10 cellular contexts compared by ENCODE assay signal in the genomic region with DNA sequence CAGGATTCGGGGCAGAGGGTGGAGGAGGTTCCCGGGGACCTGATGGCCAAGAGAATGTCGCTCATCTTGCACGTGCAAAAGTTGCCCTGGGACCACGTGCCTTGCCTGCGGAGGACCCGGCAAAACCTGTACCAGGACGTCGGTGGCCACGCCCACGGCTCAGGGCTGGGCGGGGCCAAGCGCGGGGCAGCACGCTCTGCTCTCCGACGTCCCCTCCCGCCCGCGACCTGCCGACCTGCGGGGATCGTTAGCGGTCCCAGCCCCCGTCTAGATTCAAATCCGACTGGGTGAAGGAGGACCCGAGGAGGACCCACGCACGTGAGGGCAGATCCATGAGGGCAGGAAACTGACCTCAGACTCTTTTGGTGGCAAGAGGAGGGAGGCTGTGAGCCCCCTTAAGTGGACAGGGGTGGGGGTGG. TPM values are rescaled to one million over a fixed set of nuclear protein-coding genes. Genes with fewer than 3 reads are reported as not detected.
DNase-seq lines count a peak whose midpoint lies in the region; ATAC-seq, FAIRE-seq and TF ChIP-seq lines count a peak whose summit lies in the region.
"Had no signal": no experiment of that assay in that cellular context is flagged by ENCODE, and none has a peak within 500 bp of the region (broad histone marks: within the 10 kb centered on the region; RNA-seq: fewer than 3 reads in every experiment).

TSS of gene C1orf167 (plus strand) at position 206 of the 419 bp plus-strand sequence. CDS start 2,208 bp downstream, outside the sequence.

- no peak within 1 kb of the TSS for H3K9ac ChIP-seq in GM12878 (ENCODE audit: control insufficient read depth, insufficient read depth, low read length)

- in situ Hi-C loops in GM12878 (cut with MboI): no loop called here

- H3K36me3 Mint-ChIP-seq in CD4-positive, CD25-positive, alpha-beta regulatory T cell: no peaks in the 10 kb centered on the region
- no peaks in the 10 kb centered on the region for H3K36me3 Mint-ChIP-seq in neural crest cell (ENCODE audit: low read depth)

- TF ChIP-seq POLR2A in GM12878 (IDR thresholded peaks at IDR 0.05; ENCODE audit: low read depth, low read length): no peak
- no peak for TF ChIP-seq POLR2A in GM12892 (IDR thresholded peaks at IDR 0.05; ENCODE audit: low read depth, low read length)

- RAD21 ChIA-PET in GM12878 (lab: Charles Lee; ENCODE audit: unreplicated experiment): no interaction called here

- SMC1A ChIA-PET in GM12878 (lab: Charles Lee; ENCODE audit: uncharacterized antibody, unreplicated experiment): no interaction called here

- no peaks in the 10 kb centered on the region for H3K9me3 Mint-ChIP-seq in CD4-positive, CD25-positive, alpha-beta regulatory T cell
- H3K9me3 Mint-ChIP-seq in neural crest cell: no peaks in the 10 kb centered on the region

- peak in 1 of 3 donors; percentile 35 for DNase-seq in CD4-positive, CD25-positive, alpha-beta regulatory T cell
- peak; percentile 4 for DNase-seq in NCI-H82 treated with DMSO at 0.1 percent for 48 hours (lab: John Stamatoyannopoulos, UW; ENCODE audit: unreplicated experiment)
- DNase-seq in GM12878 (ENCODE audit: low read depth, low spot score): no peak
- DNase-seq in neural crest cell (ENCODE audit: low read depth, low spot score): peak; percentile 29
- no peak for DNase-seq in dorsolateral prefrontal cortex
- no peak for DNase-seq in NCI-H2081 (lab: John Stamatoyannopoulos, UW)
- no peak for DNase-seq in GM12892 (ENCODE audit: insufficient read length)

- H3K4me3 Mint-ChIP-seq in CD4-positive, CD25-positive, alpha-beta regulatory T cell: no peak within 1 kb of the TSS
- H3K4me3 Mint-ChIP-seq in neural crest cell: no peak within 1 kb of the TSS

- H2AFZ ChIP-seq in GM12878 (ENCODE audit: control insufficient read depth, low read depth, low read length): no peak within 1 kb of the TSS

- no peaks in the 10 kb centered on the region for H4K20me1 ChIP-seq in GM12878 (ENCODE audit: control insufficient read depth, insufficient read depth)

- H3K27me3 Mint-ChIP-seq in CD4-positive, CD25-positive, alpha-beta regulatory T cell: peaks cover 37% of the 10 kb centered on the region
- peaks cover 34% of the 10 kb centered on the region for H3K27me3 Mint-ChIP-seq in neural crest cell (ENCODE audit: low read depth)

- no peaks in the 10 kb centered on the region for H3K27me3 ChIP-seq in CD4-positive, CD25-positive, alpha-beta regulatory T cell (ENCODE audit: control insufficient read depth, insufficient read depth, low read length)
- no peaks in the 10 kb centered on the region; a peak in 1 of 4 replicates for H3K27me3 ChIP-seq in GM12878 (replicated peaks in 1 of 2; ENCODE audit: control insufficient read depth in 2 of 2, insufficient read depth in 2 of 2, low read length in 1 of 2)
- H3K27me3 ChIP-seq in dorsolateral prefrontal cortex: peaks cover 0 to 27% (median 7%) of the 10 kb centered on the region in 45 donors

- TF ChIP-seq EP300 in GM12878 (IDR thresholded peaks at IDR 0.05; ENCODE audit: borderline replicate concordance in 1 of 2, control insufficient read depth in 1 of 2, low read depth in 2 of 2, low read length in 2 of 2): no peak

- no peak within 1 kb of the TSS for H3K27ac ChIP-seq in CD4-positive, CD25-positive, alpha-beta regulatory T cell (ENCODE audit: insufficient read depth, low read length, poor library complexity, severe bottlenecking)
- no peak within 1 kb of the TSS for H3K27ac ChIP-seq in GM12878 (ENCODE audit: control insufficient read depth, insufficient read depth)
- H3K27ac ChIP-seq in dorsolateral prefrontal cortex: no peak within 1 kb of the TSS
- H3K27ac ChIP-seq: suprapubic skin had no signal

- H3K4me3 ChIP-seq in CD4-positive, CD25-positive, alpha-beta regulatory T cell (ENCODE audit: low read depth, low read length): no peak within 1 kb of the TSS
- H3K4me3 ChIP-seq in GM12878: no peak within 1 kb of the TSS
- H3K4me3 ChIP-seq in dorsolateral prefrontal cortex: no peak within 1 kb of the TSS
- H3K4me3 ChIP-seq: suprapubic skin had no signal

- no peak within 1 kb of the TSS for H3K4me2 ChIP-seq in GM12878 (ENCODE audit: control insufficient read depth, insufficient read depth)

- FAIRE-seq in GM12878 (lab: Jason Lieb, UNC) (no peak), GM12892 (lab: Jason Lieb, UNC) (no peak)

- H3K4me1 ChIP-seq in CD4-positive, CD25-positive, alpha-beta regulatory T cell (ENCODE audit: control insufficient read depth, insufficient read depth, low read length, poor library complexity, severe bottlenecking): peaks cover 8% of the 10 kb centered on the region
- H3K4me1 ChIP-seq in GM12878 (ENCODE audit: control insufficient read depth, insufficient read depth, low read length): no peaks in the 10 kb centered on the region

- H3K9me3 ChIP-seq in CD4-positive, CD25-positive, alpha-beta regulatory T cell (ENCODE audit: control insufficient read depth in 2 of 2, low read length in 2 of 2): no peaks in the 10 kb centered on the region
- no peaks in the 10 kb centered on the region; the same call in 2 of the 3 replicates for H3K9me3 ChIP-seq in GM12878 (replicated peaks; ENCODE audit: control insufficient read depth, insufficient read depth, low read length)
- H3K9me3 ChIP-seq: suprapubic skin had no signal

- intact Hi-C loops in GM12878 (cut with micrococcal nuclease; ENCODE audit: unreplicated experiment) (no loop called here), dorsolateral prefrontal cortex (cut with DNase I) (no loop called here)

- peak within 1 kb of the TSS in 2 of 3 donors; percentile 14 to 37 for H3K27ac Mint-ChIP-seq in CD4-positive, CD25-positive, alpha-beta regulatory T cell
- no peak within 1 kb of the TSS for H3K27ac Mint-ChIP-seq in neural crest cell (ENCODE audit: unreplicated experiment)

- no peak for TF ChIP-seq CTCF in GM12878 (IDR thresholded peaks at IDR 0.05 in 2 of 3, conservative IDR thresholded peaks at IDR 0.05 in 1 of 3; ENCODE audit: control insufficient read depth in 2 of 3, extremely low read depth in 1 of 3, insufficient read depth in 1 of 3, low read depth in 3 of 3, low read length in 3 of 3)
- TF ChIP-seq CTCF in neural crest cell (conservative IDR thresholded peaks at IDR 0.05): no peak
- no peak for TF ChIP-seq CTCF in dorsolateral prefrontal cortex (IDR thresholded peaks at IDR 0.05 in 54 of 56, conservative IDR thresholded peaks at IDR 0.05 in 2 of 56; ENCODE audit: low read depth in 1 of 56, partially characterized antibody in 56 of 56)

- H3K4me1 Mint-ChIP-seq in CD4-positive, CD25-positive, alpha-beta regulatory T cell: peaks cover 0 to 10% (median 0%) of the 10 kb centered on the region in 4 donors
- H3K4me1 Mint-ChIP-seq in neural crest cell: peaks cover 18% of the 10 kb centered on the region

- WGBS in GM12878 (ENCODE audit: insufficient coverage, insufficient replicate concordance, low lambda C conversion rate, missing lambda C conversion rate): 10% methylated on average over 25 of the region's 29 CpGs

- POLR2A ChIA-PET in GM12878 (lab: Charles Lee): no interaction called here

- no TSS peak for BruUV-seq in GM12878 (replicated peaks; lab: Mats Ljungman, UMichigan)

- no peak for TF ChIP-seq RAD21 in GM12878 (IDR thresholded peaks at IDR 0.05; ENCODE audit: insufficient read depth, low read depth, low read length)

- CTCF ChIA-PET in GM12878 (lab: Yijun Ruan, JAX): no interaction called here

- H3K79me2 ChIP-seq in GM12878 (ENCODE audit: control insufficient read depth, insufficient read depth, low read length): no peaks in the 10 kb centered on the region

- no peaks in the 10 kb centered on the region for H3K36me3 ChIP-seq in CD4-positive, CD25-positive, alpha-beta regulatory T cell (ENCODE audit: control insufficient read depth, insufficient read depth, low read length)
- no peaks in the 10 kb centered on the region for H3K36me3 ChIP-seq in GM12878 (ENCODE audit: control insufficient read depth in 2 of 2, insufficient read depth in 2 of 2, low read length in 1 of 2)
- H3K36me3 ChIP-seq: suprapubic skin had no signal

- no peak for ATAC-seq in CD4-positive, CD25-positive, alpha-beta regulatory T cell (ENCODE audit: low read depth in 2 of 2)
- ATAC-seq in GM12878: peak; percentile 62
- no peak for ATAC-seq in GM19397 (IDR thresholded peaks at IDR 0.05; ENCODE audit: unreplicated experiment)

TF ChIP-seq in GM12878, 131 proteins besides CTCF, POLR2A, EP300 and RAD21 (continues in another document):
- TF ChIP-seq BHLHE40 (IDR thresholded peaks at IDR 0.05; ENCODE audit: borderline replicate concordance in 1 of 2, low read depth in 2 of 2, low read length in 1 of 2) (0 out of 4 replicates have a peak, but pooled peaks of 1 of the 2 experiments have one; percentile 9), IRF3 (IDR thresholded peaks at IDR 0.05) (no peak)

RNA-seq across cellular contexts. Expression of gene C1orf167, which starts in this region (rescaled TPM):
- total RNA-seq in CD4-positive, CD25-positive, alpha-beta regulatory T cell: not detected
- 1 to 10 TPM in 2 of 4 donors, under 1 TPM in 1, not detected in 1; 0.61 to 1.3 (median 1.0) TPM for polyA plus RNA-seq in CD4-positive, CD25-positive, alpha-beta regulatory T cell
- total RNA-seq in GM12878 (2013; cell fraction: nucleolus; rRNA removed): not detected in 2 replicates
- total RNA-seq in GM12878 (2014; rRNA removed): 0.17 TPM in 1 of 2 replicates, not detected in the other
- not detected in 2 replicates for total RNA-seq in GM12878 (2014; rRNA removed; fragmentation: Illumina TruSeq; extraction: Trizol)
- 0.31 TPM in 1 of 2 replicates, not detected in the other for total RNA-seq in GM12878 (2021)
- not detected for polyA plus RNA-seq in GM12878 (2011; ENCODE audit: low read depth)
- polyA plus RNA-seq in GM12878 (2011; rRNA removed): not detected in 2 replicates
- not detected in 2 replicates for polyA plus RNA-seq in GM12878 (2011; cell fraction: cytosol; rRNA removed)
- not detected in 2 replicates for polyA plus RNA-seq in GM12878 (2011; cell fraction: nucleus; rRNA removed)
- 0.10 and 1.7 TPM in 2 replicates for polyA plus RNA-seq in GM12878 (2012)
- polyA plus RNA-seq in GM12878 (2014; fragmentation: Illumina TruSeq; extraction: Trizol): not detected in 2 replicates
- not detected for polyA plus RNA-seq in GM12878 (2014; fragmentation: Nextera tagmentation; extraction: Ambion mirVana)
- not detected in 2 replicates for polyA plus RNA-seq in GM12878 (2014; rRNA removed)
- polyA plus RNA-seq in GM12878 (2016; fragmentation: Nextera tagmentation; extraction: Ambion mirVana): not detected
- polyA minus RNA-seq in GM12878 (2011; rRNA and poly(A)+ RNA removed): not detected in 2 replicates
- polyA minus RNA-seq in GM12878 (2011; cell fraction: cytosol; rRNA and poly(A)+ RNA removed): not detected in 2 replicates
- polyA minus RNA-seq in GM12878 (2011; cell fraction: nucleus; rRNA and poly(A)+ RNA removed): not detected in 2 replicates
- total RNA-seq in neural crest cell: not detected in 2 replicates
- 1 to 10 TPM in 2 of 120 experiments, under 1 TPM in 23, not detected in 95; 0.14 to 1.8 (median 0.57) TPM for total RNA-seq in dorsolateral prefrontal cortex
- 2.3 TPM for polyA plus RNA-seq in GM12892 (2012; ENCODE audit: missing spikeins)
- total RNA-seq: pulmonary artery endothelial cell had no signal

Comparison
In these comparisons a context has a peak if more than half of its experiments do, and no peak if none do; other contexts are left out.
1. Peak in DNase-seq in neural crest cell; RNA of the gene not detected or under 1 TPM.